Comparison of ENCODE assay signal across 27 cellular contexts in genomic region chr12:48889679-48890078, GRCh38. TPM values are rescaled to one million over a fixed set of nuclear protein-coding genes. Genes with fewer than 3 reads are reported as not detected.
A peak's percentile ranks its signal among the peaks of the same experiment; 100 is the strongest.
DNase-seq lines count a peak whose midpoint lies in the region; ATAC-seq, FAIRE-seq and TF ChIP-seq lines count a peak whose summit lies in the region.
"Had no signal": no experiment of that assay in that cellular context is flagged by ENCODE, and none has a peak within 500 bp of the region (broad histone marks: within the 10 kb centered on the region; RNA-seq: fewer than 3 reads in every experiment).

No MANE protein-coding gene starts in this region.

- H3K4me3 ChIP-seq in kidney (ENCODE audit: low read length in 2 of 2) (no peak overlapping the region), osteoblast (ENCODE audit: insufficient read depth, low read length) (no peak overlapping the region)

- no peaks in the 10 kb centered on the region for H4K20me1 ChIP-seq in osteoblast (ENCODE audit: insufficient read depth, low read length)

- H3K9me3 Mint-ChIP-seq in activated CD8-positive, alpha-beta T cell treated with anti-CD3 and anti-CD28 coated beads, Interleukin-2, amount 10 ng/mL, durations not matched to agents 7 days and 5 days (ENCODE audit: insufficient read depth), result no peaks in the 10 kb centered on the region
- H3K9me3 Mint-ChIP-seq in activated CD8-positive, alpha-beta T cell treated with anti-CD3 and anti-CD28 coated beads for 36 hours, result no peaks in the 10 kb centered on the region
- H3K9me3 Mint-ChIP-seq: CD8-positive, alpha-beta memory T cell had no signal

- H3K9ac ChIP-seq in kidney (ENCODE audit: low read length in 2 of 2), result no peak overlapping the region

- no peaks in the 10 kb centered on the region for H3K79me2 ChIP-seq in osteoblast (ENCODE audit: insufficient read depth, low read length)

- POLR2A ChIA-PET in activated CD8-positive, alpha-beta T cell treated with anti-CD3 and anti-CD28 coated beads, Interleukin-2, amount 10 ng/mL, durations not matched to agents 7 days and 5 days (lab: Charles Lee), result interaction anchor here (1.7 to 3.3 kb wide), 2 partner anchors 25 to 37 kb away, joined by 4 to 22 read pairs; partner anchors contain the start of genes DDX23 and RND1
- POLR2A ChIA-PET in activated CD8-positive, alpha-beta T cell treated with anti-CD3 and anti-CD28 coated beads for 36 hours (lab: Charles Lee), result interaction anchor here (1.0 to 2.5 kb wide), 2 partner anchors 24 to 37 kb away, joined by 3 to 13 read pairs; no protein-coding TSS in a partner anchor

- ATAC-seq in activated CD8-positive, alpha-beta T cell treated with anti-CD3 and anti-CD28 coated beads, Interleukin-2, amount 10 ng/mL, durations not matched to agents 7 days and 5 days, result no peak
- no peak for ATAC-seq in activated CD8-positive, alpha-beta T cell treated with anti-CD3 and anti-CD28 coated beads for 36 hours
- no peak for ATAC-seq in GM19452 (IDR thresholded peaks at IDR 0.05; ENCODE audit: unreplicated experiment)
- ATAC-seq in HG02588 (IDR thresholded peaks at IDR 0.05; ENCODE audit: unreplicated experiment), result no peak
- ATAC-seq: PC-3 had no signal

- H3K27ac Mint-ChIP-seq in activated CD8-positive, alpha-beta T cell treated with anti-CD3 and anti-CD28 coated beads, Interleukin-2, amount 10 ng/mL, durations not matched to agents 7 days and 5 days, result peak overlapping the region; percentile 31
- no peak overlapping the region for H3K27ac Mint-ChIP-seq in activated CD8-positive, alpha-beta T cell treated with anti-CD3 and anti-CD28 coated beads for 36 hours
- H3K27ac Mint-ChIP-seq: CD14-positive monocyte had no signal

- no peak overlapping the region for H2AFZ ChIP-seq in osteoblast (ENCODE audit: low read length)

- intact Hi-C loops in activated CD8-positive, alpha-beta T cell treated with anti-CD3 and anti-CD28 coated beads for 36 hours (cut with micrococcal nuclease), result no loop called here
- intact Hi-C loops in kidney (cut with DNase I), result no loop called here

- no peak overlapping the region for H3K4me3 Mint-ChIP-seq in activated CD8-positive, alpha-beta T cell treated with anti-CD3 and anti-CD28 coated beads, Interleukin-2, amount 10 ng/mL, durations not matched to agents 7 days and 5 days
- H3K4me3 Mint-ChIP-seq in activated CD8-positive, alpha-beta T cell treated with anti-CD3 and anti-CD28 coated beads for 36 hours, result no peak overlapping the region
- H3K4me3 Mint-ChIP-seq: CD14-positive monocyte had no signal

- CTCF ChIA-PET in activated CD8-positive, alpha-beta T cell treated with anti-CD3 and anti-CD28 coated beads, Interleukin-2, amount 10 ng/mL, durations not matched to agents 7 days and 5 days (lab: Charles Lee), result interaction anchor here (0.9 to 5.5 kb wide), 25 partner anchors 8 to 137 kb away, joined by 3 to 260 read pairs (median 7); partner anchors contain the start of genes DDX23, FKBP11 and RND1
- CTCF ChIA-PET in activated CD8-positive, alpha-beta T cell treated with anti-CD3 and anti-CD28 coated beads for 36 hours (lab: Charles Lee), result interaction anchor here (0.6 to 5.3 kb wide), 37 partner anchors 9 to 313 kb away, joined by 3 to 294 read pairs (median 8); partner anchors contain the start of genes ARF3, DDX23, FKBP11 and RND1

- no peak for FAIRE-seq in kidney (lab: Jason Lieb, UNC)
- FAIRE-seq: GM19239 had no signal

- H3K4me2 ChIP-seq in osteoblast (ENCODE audit: insufficient read depth, low read length), result no peak overlapping the region

- H3K27ac ChIP-seq in kidney (ENCODE audit: low read depth in 2 of 2, low read length in 2 of 2), result no peak overlapping the region
- H3K27ac ChIP-seq in osteoblast (ENCODE audit: low read depth, low read length), result no peak overlapping the region
- H3K27ac ChIP-seq: 22Rv1 had no signal

- H3K4me1 Mint-ChIP-seq in activated CD8-positive, alpha-beta T cell treated with anti-CD3 and anti-CD28 coated beads, Interleukin-2, amount 10 ng/mL, durations not matched to agents 7 days and 5 days (ENCODE audit: low read depth), result peaks cover 8% of the 10 kb centered on the region
- H3K4me1 Mint-ChIP-seq in activated CD8-positive, alpha-beta T cell treated with anti-CD3 and anti-CD28 coated beads for 36 hours (ENCODE audit: low read depth), result no peaks in the 10 kb centered on the region

- no peak for DNase-seq in activated CD8-positive, alpha-beta T cell treated with anti-CD3 and anti-CD28 coated beads, Interleukin-2, amount 10 ng/mL, durations not matched to agents 7 days and 5 days
- DNase-seq in activated CD8-positive, alpha-beta T cell treated with anti-CD3 and anti-CD28 coated beads for 36 hours, result no peak
- DNase-seq in kidney (peak; percentile 15), osteoblast (ENCODE audit: insufficient read length, low spot score, missing footprints) (peak; percentile 17), D341Med (ENCODE audit: low spot score) (no peak), mesenteric fat pad (ENCODE audit: low spot score) (no peak)
- DNase-seq: ACHN; BE2C; Calu3; CD8-positive, alpha-beta memory T cell; DMS153; DND-41; H7; IMR-90; KG1; MM.1S; NCI-H2029; NCI-H446 treated with DMSO at 0.1 percent for 48 hours; NCI-H526; NCI-H82; NK-92 treated with Interleukin-12 subunit alpha and Interleukin-12 subunit beta, amount 100 ng/mL, for 24 hours; PC-3 had no signal

- H3K27me3 Mint-ChIP-seq in activated CD8-positive, alpha-beta T cell treated with anti-CD3 and anti-CD28 coated beads, Interleukin-2, amount 10 ng/mL, durations not matched to agents 7 days and 5 days (ENCODE audit: low read depth), result peaks cover 15% of the 10 kb centered on the region
- H3K27me3 Mint-ChIP-seq in activated CD8-positive, alpha-beta T cell treated with anti-CD3 and anti-CD28 coated beads for 36 hours, result peaks cover 7% of the 10 kb centered on the region

- peaks cover 0 to 2% of the 10 kb centered on the region in 2 donors for H3K4me1 ChIP-seq in kidney (ENCODE audit: control insufficient read depth in 1 of 2, insufficient read depth in 1 of 2, low read depth in 1 of 2, low read length in 2 of 2)
- H3K4me1 ChIP-seq in osteoblast (ENCODE audit: insufficient read depth, low read length), result peaks cover 4% of the 10 kb centered on the region

- no peaks in the 10 kb centered on the region for H3K36me3 ChIP-seq in kidney (ENCODE audit: control insufficient read depth in 1 of 2, insufficient read depth in 2 of 2, low read length in 2 of 2)
- H3K36me3 ChIP-seq in osteoblast (ENCODE audit: insufficient read depth, low read length), result no peaks in the 10 kb centered on the region
- H3K36me3 ChIP-seq: BE2C had no signal

- peaks cover 10% of the 10 kb centered on the region for H3K27me3 ChIP-seq in osteoblast (ENCODE audit: insufficient read depth, low read length)

- no peak for TF ChIP-seq CTCF in activated CD8-positive, alpha-beta T cell treated with anti-CD3 and anti-CD28 coated beads for 36 hours (IDR thresholded peaks at IDR 0.05)
- TF ChIP-seq CTCF in kidney (IDR thresholded peaks at IDR 0.05; ENCODE audit: borderline replicate concordance, extremely low read depth, insufficient read depth) (no peak), osteoblast (IDR thresholded peaks at IDR 0.05; ENCODE audit: extremely low read depth, low read depth, low read length) (no peak)

- H3K36me3 Mint-ChIP-seq in activated CD8-positive, alpha-beta T cell treated with anti-CD3 and anti-CD28 coated beads, Interleukin-2, amount 10 ng/mL, durations not matched to agents 7 days and 5 days (ENCODE audit: low read depth), result no peaks in the 10 kb centered on the region
- H3K36me3 Mint-ChIP-seq in activated CD8-positive, alpha-beta T cell treated with anti-CD3 and anti-CD28 coated beads for 36 hours (ENCODE audit: low read depth), result no peaks in the 10 kb centered on the region

- H3K9me3 ChIP-seq in kidney (ENCODE audit: control insufficient read depth in 1 of 2, low read length in 2 of 2), result no peaks in the 10 kb centered on the region
- H3K9me3 ChIP-seq in osteoblast (ENCODE audit: low read depth, low read length), result no peaks in the 10 kb centered on the region
- H3K9me3 ChIP-seq: BE2C had no signal

RNA-seq across cellular contexts. Expression of gene RND1, which starts 24.0 kb away (rescaled TPM):
- total RNA-seq in activated CD8-positive, alpha-beta T cell treated with anti-CD3 and anti-CD28 coated beads, Interleukin-2, amount 10 ng/mL, durations not matched to agents 7 days and 5 days, result 1 to 10 TPM; 1.4 to 2.5 TPM
- 1 to 10 TPM; 2.3 to 3.2 TPM for total RNA-seq in activated CD8-positive, alpha-beta T cell treated with anti-CD3 and anti-CD28 coated beads for 36 hours
- total RNA-seq in kidney (1.0 TPM), osteoblast (0.29 and 0.36 TPM in 2 replicates), mesenteric fat pad (4.7 TPM)
- 2.2 TPM for polyA plus RNA-seq in kidney (ENCODE audit: insufficient read depth, low read depth, low replicate concordance)

RNA-seq across cellular contexts. Expression of gene FKBP11, which starts 35.6 kb away (rescaled TPM):
- 10 to 100 TPM; 48.7 to 52.6 TPM for total RNA-seq in activated CD8-positive, alpha-beta T cell treated with anti-CD3 and anti-CD28 coated beads, Interleukin-2, amount 10 ng/mL, durations not matched to agents 7 days and 5 days
- 100 to 1,000 TPM in 1 of 2 experiments, 10 to 100 TPM in 1; 96.2 to 100 TPM for total RNA-seq in activated CD8-positive, alpha-beta T cell treated with anti-CD3 and anti-CD28 coated beads for 36 hours
- total RNA-seq in kidney, result 35.3 TPM
- polyA plus RNA-seq in kidney (ENCODE audit: insufficient read depth, low read depth, low replicate concordance), result 20.1 TPM
- total RNA-seq in osteoblast, result 24.8 and 31.8 TPM in 2 replicates
- total RNA-seq in mesenteric fat pad, result 34.2 TPM

RNA-seq across cellular contexts. Expression of gene DDX23, which starts 37.7 kb away (rescaled TPM):
- 100 to 1,000 TPM; 127 to 154 TPM for total RNA-seq in activated CD8-positive, alpha-beta T cell treated with anti-CD3 and anti-CD28 coated beads, Interleukin-2, amount 10 ng/mL, durations not matched to agents 7 days and 5 days
- total RNA-seq in activated CD8-positive, alpha-beta T cell treated with anti-CD3 and anti-CD28 coated beads for 36 hours, result 10 to 100 TPM; 84.5 to 95.6 TPM
- 65.5 TPM for total RNA-seq in kidney
- 31.9 TPM for polyA plus RNA-seq in kidney (ENCODE audit: insufficient read depth, low read depth, low replicate concordance)
- 48.6 and 53.6 TPM in 2 replicates for total RNA-seq in osteoblast
- 45.1 TPM for total RNA-seq in mesenteric fat pad

Comparison
In these comparisons a context has a peak if more than half of its experiments do, and no peak if none do; other contexts are left out.
1. DNase-seq: peak in kidney (single experiment) and osteoblast (single experiment); none in activated CD8-positive, alpha-beta T cell treated with anti-CD3 and anti-CD28 coated beads, Interleukin-2, amount 10 ng/mL, durations not matched to agents 7 days and 5 days (single experiment), activated CD8-positive, alpha-beta T cell treated with anti-CD3 and anti-CD28 coated beads for 36 hours (single experiment), D341Med (single experiment) and mesenteric fat pad (single experiment).